In genomic region chr10:119209050-119209735, GRCh38 we compare ENCODE assay signal across 8 cellular contexts. TPM values are rescaled to one million over a fixed set of nuclear protein-coding genes. Genes with fewer than 3 reads are reported as not detected.
DNase-seq lines count a peak whose midpoint lies in the region; ATAC-seq and TF ChIP-seq lines count a peak whose summit lies in the region.

No MANE protein-coding gene starts in this region.

- peak overlapping the region in 2 of 3 donors; percentile 52 to 89 for H3K4me3 ChIP-seq in liver (ENCODE audit: low read depth in 1 of 3, low read length in 3 of 3)

- no peaks in the 10 kb centered on the region for H3K27me3 ChIP-seq in liver (ENCODE audit: control insufficient read depth in 4 of 4, insufficient read depth in 4 of 4, low read length in 3 of 4)

- WGBS in liver, result 45% methylated on average over 15 of the region's 15 CpGs

- H3K9me3 ChIP-seq in ES-I3 (ENCODE audit: control insufficient read depth, insufficient read depth, low read length) (no peaks in the 10 kb centered on the region), liver (ENCODE audit: control insufficient read depth in 4 of 4, low read length in 3 of 4) (no peaks in the 10 kb centered on the region)

- ATAC-seq in HG02981 (IDR thresholded peaks at IDR 0.05; ENCODE audit: unreplicated experiment), result no peak

- H3K27ac ChIP-seq in liver (ENCODE audit: low read depth in 1 of 2, low read length in 2 of 2), result peak overlapping the region; percentile 53 to 80

- H3K4me1 ChIP-seq in ES-I3 (ENCODE audit: insufficient read depth, low read length) (peaks cover 26% of the 10 kb centered on the region), liver (ENCODE audit: control insufficient read depth in 4 of 4, insufficient read depth in 4 of 4, low read length in 3 of 4) (peaks cover 0 to 30% (median 22%) of the 10 kb centered on the region in 4 donors)

- H3K9ac ChIP-seq in ES-I3 (ENCODE audit: low read depth, low read length) (peak overlapping the region; percentile 61; the same call in 1 of the 2 replicates), liver (ENCODE audit: low read depth in 1 of 2, low read length in 2 of 2) (peak overlapping the region; percentile 69 to 89)

- DNase-seq in LoVo (ENCODE audit: low spot score), result peak; percentile 45
- DNase-seq in activated CD4-positive, alpha-beta T cell treated with anti-CD3 and anti-CD28 coated beads for 4 hours, result peak; percentile 65 to 66
- DNase-seq in dedifferentiated amniotic fluid mesenchymal stem cell (ENCODE audit: extremely low spot score), result peak; percentile 53
- peak; percentile 78 for DNase-seq in stimulated activated CD4-positive, alpha-beta T cell treated with anti-CD3 and anti-CD28 coated beads, Interleukin-4, amount 100 ng/mL, for 24 hours
- DNase-seq in COLO829 (ENCODE audit: low spot score), result no peak

- H3K36me3 ChIP-seq in ES-I3 (ENCODE audit: insufficient read depth, low read length) (no peaks in the 10 kb centered on the region), liver (ENCODE audit: control insufficient read depth in 4 of 4, insufficient read depth in 3 of 4, low read depth in 1 of 4, low read length in 3 of 4) (peaks cover 0 to 2% (median 0%) of the 10 kb centered on the region in 4 donors)

- peak; percentile 72 for TF ChIP-seq CTCF in liver (IDR thresholded peaks at IDR 0.05; ENCODE audit: low read depth, low read length, missing input control)

- TF ChIP-seq RAD21 in liver (IDR thresholded peaks at IDR 0.05), result peak; percentile 62 to 82

TF ChIP-seq in liver, 16 proteins besides CTCF, POLR2A, EP300 and RAD21:
- no peak for TF ChIP-seq JUND (IDR thresholded peaks at IDR 0.05)
- no peak for TF ChIP-seq GABPA (IDR thresholded peaks at IDR 0.05 in 1 of 2, conservative IDR thresholded peaks at IDR 0.05 in 1 of 2)
- TF ChIP-seq FOXA2 (IDR thresholded peaks at IDR 0.05), result no peak
- TF ChIP-seq FOXA1 (IDR thresholded peaks at IDR 0.05), result no peak
- no peak for TF ChIP-seq SP1 (IDR thresholded peaks at IDR 0.05)
- TF ChIP-seq YY1 (IDR thresholded peaks at IDR 0.05), result no peak
- no peak for TF ChIP-seq ATF3 (IDR thresholded peaks at IDR 0.05)
- TF ChIP-seq HNF4A (conservative IDR thresholded peaks at IDR 0.05), result no peak
- no peak for TF ChIP-seq REST (IDR thresholded peaks at IDR 0.05)
- no peak for TF ChIP-seq TAF1 (conservative IDR thresholded peaks at IDR 0.05)
- TF ChIP-seq RXRA (IDR thresholded peaks at IDR 0.05), result peak in 1 of 2 donors; percentile 12
- TF ChIP-seq NR2F2 (IDR thresholded peaks at IDR 0.05), result peak; percentile 24
- TF ChIP-seq ZBTB33 (IDR thresholded peaks at IDR 0.05), result no peak

RNA-seq across cellular contexts. Expression of gene GRK5, which starts 1.8 kb away (rescaled TPM):
- 1 to 10 TPM; 4.5 to 6.6 TPM for total RNA-seq in liver
- 1 to 10 TPM; 2.1 to 5.7 TPM for polyA plus RNA-seq in liver

RNA-seq across cellular contexts. Expression of gene PRDX3, which starts 30.6 kb away (rescaled TPM):
- 100 to 1,000 TPM; 176 to 247 TPM for total RNA-seq in liver
- 100 to 1,000 TPM; 268 to 307 TPM for polyA plus RNA-seq in liver

RNA-seq across cellular contexts. Expression of gene SFXN4, which starts 43.7 kb away (rescaled TPM):
- 10 to 100 TPM; 12.4 to 34.1 TPM for total RNA-seq in liver
- 10 to 100 TPM; 20.7 to 27.5 TPM for polyA plus RNA-seq in liver
